1 cellular context compared by ENCODE assay signal in genomic region chr17:57459286-57459915, GRCh38.
TF ChIP-seq lines count a peak whose summit lies in the region.

No MANE protein-coding gene starts in this region.

TF ChIP-seq in HCT116, 20 proteins besides CTCF, POLR2A, EP300 and RAD21 (continued from another document):
- no peak for TF ChIP-seq REST (IDR thresholded peaks at IDR 0.05; ENCODE audit: low read depth)
